1 cellular context compared by ENCODE assay signal in genomic region chr19:18859676-18860301, GRCh38.
TF ChIP-seq lines count a peak whose summit lies in the region.

No MANE protein-coding gene starts in this region.

TF ChIP-seq in IMR-90, 13 proteins besides CTCF, POLR2A, EP300 and RAD21 (continued from another document):
- no peak for TF ChIP-seq NFE2L2 (IDR thresholded peaks at IDR 0.05; ENCODE audit: low read depth, low read length)
- TF ChIP-seq ELK1 (IDR thresholded peaks at IDR 0.05; ENCODE audit: borderline replicate concordance, low read depth, low read length): no peak
- TF ChIP-seq CEBPB (IDR thresholded peaks at IDR 0.05; ENCODE audit: low read depth, low read length): no peak
TF ChIP-seq in IMR-90: peak in this region for 0.
